Comparison of ENCODE assay signal across 8 cellular contexts in genomic region chr19:2055871-2056809, GRCh38. TPM values are rescaled to one million over a fixed set of nuclear protein-coding genes. Genes with fewer than 3 reads are reported as not detected.
DNase-seq lines count a peak whose midpoint lies in the region; ATAC-seq and TF ChIP-seq lines count a peak whose summit lies in the region.

No MANE protein-coding gene starts in this region.

- no peaks in the 10 kb centered on the region for H3K27me3 ChIP-seq in heart right ventricle
- H3K27me3 ChIP-seq in spleen (replicated peaks in 1 of 7), result no peaks in the 10 kb centered on the region

- H3K27ac Mint-ChIP-seq in activated T-helper 1 cell treated with anti-CD3 and anti-CD28 coated beads, Interleukin-12 subunit alpha, Interleukin-12 subunit beta, Interleukin-2, Interleukin-4 antibody, amounts not matched to agents 30 ng/mL and 10 ng/mL and 1 ng/mL, durations not matched to agents 14 hours and 24 hours and 36 hours, result peak overlapping the region; percentile 90

- no peaks in the 10 kb centered on the region for H3K9me3 Mint-ChIP-seq in activated T-helper 1 cell treated with anti-CD3 and anti-CD28 coated beads, Interleukin-12 subunit alpha, Interleukin-12 subunit beta, Interleukin-2, Interleukin-4 antibody, amounts not matched to agents 30 ng/mL and 10 ng/mL and 1 ng/mL, durations not matched to agents 14 hours and 24 hours and 36 hours

- H3K4me1 Mint-ChIP-seq in activated T-helper 1 cell treated with anti-CD3 and anti-CD28 coated beads, Interleukin-12 subunit alpha, Interleukin-12 subunit beta, Interleukin-2, Interleukin-4 antibody, amounts not matched to agents 30 ng/mL and 10 ng/mL and 1 ng/mL, durations not matched to agents 14 hours and 24 hours and 36 hours (ENCODE audit: low read depth), result peaks cover 31% of the 10 kb centered on the region

- no peaks in the 10 kb centered on the region for H3K9me3 ChIP-seq in heart right ventricle
- H3K9me3 ChIP-seq in spleen, result no peaks in the 10 kb centered on the region

- H3K27ac ChIP-seq in heart right ventricle, result peak overlapping the region; percentile 87 to 100 (median 94)
- peak overlapping the region; percentile 84 to 100 (median 97) for H3K27ac ChIP-seq in spleen

- no peak for TF ChIP-seq RAD21 in Ishikawa (IDR thresholded peaks at IDR 0.05; ENCODE audit: low read depth)

- no peaks in the 10 kb centered on the region for H3K36me3 Mint-ChIP-seq in activated T-helper 1 cell treated with anti-CD3 and anti-CD28 coated beads, Interleukin-12 subunit alpha, Interleukin-12 subunit beta, Interleukin-2, Interleukin-4 antibody, amounts not matched to agents 30 ng/mL and 10 ng/mL and 1 ng/mL, durations not matched to agents 14 hours and 24 hours and 36 hours (ENCODE audit: low read depth)

- H3K4me3 Mint-ChIP-seq in activated T-helper 1 cell treated with anti-CD3 and anti-CD28 coated beads, Interleukin-12 subunit alpha, Interleukin-12 subunit beta, Interleukin-2, Interleukin-4 antibody, amounts not matched to agents 30 ng/mL and 10 ng/mL and 1 ng/mL, durations not matched to agents 14 hours and 24 hours and 36 hours, result peak overlapping the region; percentile 73

- intact Hi-C loops in activated T-helper 1 cell treated with anti-CD3 and anti-CD28 coated beads, Interleukin-12 subunit alpha, Interleukin-12 subunit beta, Interleukin-2, Interleukin-4 antibody, amounts not matched to agents 30 ng/mL and 10 ng/mL and 1 ng/mL, durations not matched to agents 14 hours and 24 hours and 36 hours (cut with micrococcal nuclease), result no loop called here
- intact Hi-C loops in heart right ventricle (cut with DNase I), result no loop called here
- intact Hi-C loops in spleen (cut with DNase I; ENCODE audit: low total_unique reads), result no loop called here

- 36 to 41% methylated on average over 22 of the region's 22 CpGs for WGBS in heart right ventricle, 2 donors
- 7 to 46% (median 28%) methylated on average over 11 to 22 of the region's 22 CpGs for WGBS in spleen, 5 donors

- DNase-seq in CMK (ENCODE audit: low read depth) (peak; percentile 94), heart right ventricle (peak; percentile 56 to 78), spleen (peak; percentile 86), GOT3 (lab: John Stamatoyannopoulos, UW) (no peak), midbrain (lab: John Stamatoyannopoulos, UW) (no peak)
- no peak for DNase-seq in activated T-helper 1 cell treated with anti-CD3 and anti-CD28 coated beads, Interleukin-12 subunit alpha, Interleukin-12 subunit beta, Interleukin-2, Interleukin-4 antibody, amounts not matched to agents 30 ng/mL and 10 ng/mL and 1 ng/mL, durations not matched to agents 14 hours and 24 hours and 36 hours (ENCODE audit: low spot score)

- H3K4me3 ChIP-seq in heart right ventricle (peak overlapping the region in 9 of 10 donors; percentile 12 to 54 (median 39)), spleen (peak overlapping the region in 5 of 8 donors; percentile 9 to 53 (median 18))

- no peak for TF ChIP-seq EP300 in Ishikawa (IDR thresholded peaks at IDR 0.05; ENCODE audit: borderline replicate concordance)

- TF ChIP-seq POLR2A in spleen (IDR thresholded peaks at IDR 0.05), result no peak

- no peak for TF ChIP-seq CTCF in heart right ventricle (IDR thresholded peaks at IDR 0.05)
- TF ChIP-seq CTCF in spleen (IDR thresholded peaks at IDR 0.05 in 8 of 11, conservative IDR thresholded peaks at IDR 0.05 in 3 of 11), result peak in 1 of 11 experiments; percentile 16

- ATAC-seq in heart right ventricle (peak in 7 of 8 donors; percentile 12 to 31 (median 25)), HG02973 (IDR thresholded peaks at IDR 0.05; ENCODE audit: unreplicated experiment) (no peak)

- H3K36me3 ChIP-seq in heart right ventricle, result no peaks in the 10 kb centered on the region
- no peaks in the 10 kb centered on the region for H3K36me3 ChIP-seq in spleen

- no peaks in the 10 kb centered on the region for H3K27me3 Mint-ChIP-seq in activated T-helper 1 cell treated with anti-CD3 and anti-CD28 coated beads, Interleukin-12 subunit alpha, Interleukin-12 subunit beta, Interleukin-2, Interleukin-4 antibody, amounts not matched to agents 30 ng/mL and 10 ng/mL and 1 ng/mL, durations not matched to agents 14 hours and 24 hours and 36 hours (ENCODE audit: insufficient read depth)

- H3K4me1 ChIP-seq in heart right ventricle, result peaks cover 40 to 88% (median 72%) of the 10 kb centered on the region in 9 donors
- peaks cover 73 to 99% (median 94%) of the 10 kb centered on the region in 6 donors for H3K4me1 ChIP-seq in spleen

TF ChIP-seq in Ishikawa, 13 proteins besides CTCF, POLR2A, EP300 and RAD21:
- peak; percentile 21; the same call in 1 of the 2 replicates for TF ChIP-seq TCF12 (IDR thresholded peaks at IDR 0.05; ENCODE audit: low read depth)
- no peak for TF ChIP-seq FOXM1 (IDR thresholded peaks at IDR 0.05; ENCODE audit: borderline replicate concordance, low read depth)
- TF ChIP-seq ZBTB7A (IDR thresholded peaks at IDR 0.05; ENCODE audit: low read depth), result peak; percentile 76

RNA-seq across cellular contexts. Expression of gene MKNK2, which starts 5.1 kb away (rescaled TPM):
- total RNA-seq in activated T-helper 1 cell treated with anti-CD3 and anti-CD28 coated beads, Interleukin-12 subunit alpha, Interleukin-12 subunit beta, Interleukin-2, Interleukin-4 antibody, amounts not matched to agents 30 ng/mL and 10 ng/mL and 1 ng/mL, durations not matched to agents 14 hours and 24 hours and 36 hours, result 150 and 166 TPM in 2 replicates
- total RNA-seq in heart right ventricle (100 to 1,000 TPM; 107 to 260 (median 144) TPM), spleen (100 to 1,000 TPM; 212 to 389 (median 265) TPM)
- polyA plus RNA-seq in heart right ventricle (100 to 1,000 TPM; 144 to 189 TPM), spleen (100 to 1,000 TPM in 1 of 3 donors, 10 to 100 TPM in 2; 88.2 to 154 (median 90.0) TPM)

RNA-seq across cellular contexts. Expression of gene MOB3A, which starts 40.0 kb away (rescaled TPM):
- 161 and 167 TPM in 2 replicates for total RNA-seq in activated T-helper 1 cell treated with anti-CD3 and anti-CD28 coated beads, Interleukin-12 subunit alpha, Interleukin-12 subunit beta, Interleukin-2, Interleukin-4 antibody, amounts not matched to agents 30 ng/mL and 10 ng/mL and 1 ng/mL, durations not matched to agents 14 hours and 24 hours and 36 hours
- total RNA-seq in heart right ventricle (10 to 100 TPM; 10.0 to 30.5 (median 16.2) TPM), spleen (100 to 1,000 TPM in 5 of 7 donors, 10 to 100 TPM in 2; 80.8 to 161 (median 124) TPM)
- polyA plus RNA-seq in heart right ventricle (10 to 100 TPM in 1 of 2 donors, 1 to 10 TPM in 1; 8.9 to 12.8 TPM), spleen (10 to 100 TPM; 24.2 to 48.7 (median 37.6) TPM)

RNA-seq across cellular contexts. Expression of gene IZUMO4, which starts 40.6 kb away (rescaled TPM):
- total RNA-seq in activated T-helper 1 cell treated with anti-CD3 and anti-CD28 coated beads, Interleukin-12 subunit alpha, Interleukin-12 subunit beta, Interleukin-2, Interleukin-4 antibody, amounts not matched to agents 30 ng/mL and 10 ng/mL and 1 ng/mL, durations not matched to agents 14 hours and 24 hours and 36 hours, result 6.7 and 7.1 TPM in 2 replicates
- total RNA-seq in heart right ventricle (1 to 10 TPM; 1.2 to 6.5 (median 2.2) TPM), spleen (1 to 10 TPM; 1.9 to 5.8 (median 3.7) TPM)
- polyA plus RNA-seq in heart right ventricle (10 to 100 TPM in 1 of 2 donors, 1 to 10 TPM in 1; 8.6 to 13.1 TPM), spleen (10 to 100 TPM; 13.6 to 25.9 (median 16.7) TPM)

RNA-seq across cellular contexts. Expression of gene BTBD2, which starts 40.6 kb away (rescaled TPM):
- total RNA-seq in activated T-helper 1 cell treated with anti-CD3 and anti-CD28 coated beads, Interleukin-12 subunit alpha, Interleukin-12 subunit beta, Interleukin-2, Interleukin-4 antibody, amounts not matched to agents 30 ng/mL and 10 ng/mL and 1 ng/mL, durations not matched to agents 14 hours and 24 hours and 36 hours, result 27.5 and 27.7 TPM in 2 replicates
- total RNA-seq in heart right ventricle (10 to 100 TPM; 45.1 to 70.4 (median 56.6) TPM), spleen (10 to 100 TPM; 47.6 to 77.1 (median 65.5) TPM)
- polyA plus RNA-seq in heart right ventricle (10 to 100 TPM; 42.8 to 55.2 TPM), spleen (10 to 100 TPM; 29.1 to 53.0 (median 31.2) TPM)

Comparison
In these comparisons a context has a peak if more than half of its experiments do, and no peak if none do; other contexts are left out.
1. DNase-seq: peak in CMK (single experiment), heart right ventricle (2 of 2) and spleen (single experiment); none in activated T-helper 1 cell treated with anti-CD3 and anti-CD28 coated beads, Interleukin-12 subunit alpha, Interleukin-12 subunit beta, Interleukin-2, Interleukin-4 antibody, amounts not matched to agents 30 ng/mL and 10 ng/mL and 1 ng/mL, durations not matched to agents 14 hours and 24 hours and 36 hours (single experiment), GOT3 (single experiment) and midbrain (single experiment).